Comparison of ENCODE assay signal across 12 cellular contexts in the genomic region with DNA sequence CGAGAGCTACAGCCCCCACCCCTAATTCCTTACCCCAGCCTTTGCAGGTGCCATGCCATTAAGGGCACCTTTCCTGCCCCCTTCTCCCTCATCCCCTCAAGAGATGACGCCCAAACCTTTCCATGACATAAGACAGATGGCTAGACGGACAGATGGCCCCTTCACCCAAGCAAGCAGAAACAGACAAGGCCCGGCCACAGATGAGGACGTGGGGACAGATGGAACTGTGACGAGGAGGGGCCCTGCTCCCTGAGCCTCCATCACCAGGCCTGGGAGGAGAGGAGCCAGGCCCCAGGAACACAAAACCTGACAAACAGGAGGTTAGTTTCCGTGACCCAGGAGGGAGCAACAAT. TPM values are rescaled to one million over a fixed set of nuclear protein-coding genes. Genes with fewer than 3 reads are reported as not detected.
DNase-seq lines count a peak whose midpoint lies in the region; ATAC-seq and TF ChIP-seq lines count a peak whose summit lies in the region.
"Had no signal": no experiment of that assay in that cellular context is flagged by ENCODE, and none has a peak within 500 bp of the region (broad histone marks: within the 10 kb centered on the region; RNA-seq: fewer than 3 reads in every experiment).

No MANE protein-coding gene starts in this region.

- H3K27me3 Mint-ChIP-seq in CD14-positive monocyte (ENCODE audit: low read depth in 3 of 3) (peaks cover 18 to 33% (median 21%) of the 10 kb centered on the region in 3 donors), progenitor cell of endocrine pancreas (peaks cover 36% of the 10 kb centered on the region)
- peaks cover 21% of the 10 kb centered on the region for H3K27me3 Mint-ChIP-seq in activated T-helper 17 cell treated with anti-CD3 and anti-CD28 coated beads, Interleukin-2, amount 50 U/mL, for 72 hours

- H3K36me3 Mint-ChIP-seq in CD14-positive monocyte = no peaks in the 10 kb centered on the region
- no peaks in the 10 kb centered on the region for H3K36me3 Mint-ChIP-seq in progenitor cell of endocrine pancreas (ENCODE audit: insufficient read depth)
- no peaks in the 10 kb centered on the region for H3K36me3 Mint-ChIP-seq in activated T-helper 17 cell treated with anti-CD3 and anti-CD28 coated beads, Interleukin-2, amount 50 U/mL, for 72 hours (ENCODE audit: low read depth)
- H3K36me3 Mint-ChIP-seq: natural killer cell had no signal

- H3K27ac ChIP-seq in SJCRH30 = no peak overlapping the region
- H3K27ac ChIP-seq: SJSA1 had no signal

- peaks cover 20% of the 10 kb centered on the region for H3K27me3 ChIP-seq in SJCRH30
- H3K27me3 ChIP-seq: SJSA1 had no signal

- peak overlapping the region; percentile 0; the same call in 1 of the 2 replicates for H3K4me3 ChIP-seq in SJCRH30
- H3K4me3 ChIP-seq in epithelial cell of proximal tubule (ENCODE audit: low read depth, low read length) = peak overlapping the region; percentile 45
- H3K4me3 ChIP-seq: SJSA1 had no signal

- DNase-seq in CD14-positive monocyte (ENCODE audit: low spot score) (no peak), SJCRH30 (no peak), epithelial cell of proximal tubule (ENCODE audit: low read depth) (no peak), progenitor cell of endocrine pancreas (ENCODE audit: low spot score, unreplicated experiment) (no peak), HPDE6-E6E7 (ENCODE audit: extremely low spot score) (no peak)
- DNase-seq in activated CD4-positive, CD25-positive, alpha-beta regulatory T cell (lab: John Stamatoyannopoulos, UW) = no peak
- DNase-seq: AML-193, natural killer cell had no signal

- no peak for ATAC-seq in activated T-helper 17 cell treated with anti-CD3 and anti-CD28 coated beads, Interleukin-2, amount 50 U/mL, for 72 hours (replicated peaks)
- ATAC-seq in GM21786 (IDR thresholded peaks at IDR 0.05; ENCODE audit: unreplicated experiment) = no peak

- H3K27ac Mint-ChIP-seq in CD14-positive monocyte (peak overlapping the region in 1 of 7 donors; percentile 48), progenitor cell of endocrine pancreas (peak overlapping the region; percentile 78)
- H3K27ac Mint-ChIP-seq in activated T-helper 17 cell treated with anti-CD3 and anti-CD28 coated beads, Interleukin-2, amount 50 U/mL, for 72 hours = no peak overlapping the region

- H3K4me1 ChIP-seq in SJCRH30 = peaks cover 32% of the 10 kb centered on the region

- intact Hi-C loops in CD14-positive monocyte (cut with micrococcal nuclease) = loop anchor here in 1 of 2 donors (10.0 kb wide), 1 partner anchor 395 kb away; no protein-coding TSS in a partner anchor

- H3K9me3 ChIP-seq in SJCRH30 (replicated peaks) = no peaks in the 10 kb centered on the region
- H3K9me3 ChIP-seq: SJSA1 had no signal

- H3K9me3 Mint-ChIP-seq in CD14-positive monocyte (peaks cover 0 to 3% (median 0%) of the 10 kb centered on the region in 7 donors), progenitor cell of endocrine pancreas (ENCODE audit: low read depth) (no peaks in the 10 kb centered on the region)
- H3K9me3 Mint-ChIP-seq in activated T-helper 17 cell treated with anti-CD3 and anti-CD28 coated beads, Interleukin-2, amount 50 U/mL, for 72 hours = no peaks in the 10 kb centered on the region
- H3K9me3 Mint-ChIP-seq: natural killer cell had no signal

- H3K36me3 ChIP-seq in SJCRH30 = no peaks in the 10 kb centered on the region

- TF ChIP-seq CTCF in CD14-positive monocyte (IDR thresholded peaks at IDR 0.05) (no peak), epithelial cell of proximal tubule (conservative IDR thresholded peaks at IDR 0.05; ENCODE audit: low read depth, low read length) (no peak), progenitor cell of endocrine pancreas (IDR thresholded peaks at IDR 0.05; ENCODE audit: unreplicated experiment) (no peak)

- peaks cover 13% of the 10 kb centered on the region for H3K4me1 Mint-ChIP-seq in CD14-positive monocyte
- H3K4me1 Mint-ChIP-seq in progenitor cell of endocrine pancreas (ENCODE audit: low read depth) = peaks cover 10% of the 10 kb centered on the region
- H3K4me1 Mint-ChIP-seq in activated T-helper 17 cell treated with anti-CD3 and anti-CD28 coated beads, Interleukin-2, amount 50 U/mL, for 72 hours = peaks cover 6% of the 10 kb centered on the region

- H3K4me3 Mint-ChIP-seq in CD14-positive monocyte (peak overlapping the region; percentile 3 to 79), progenitor cell of endocrine pancreas (ENCODE audit: low read depth) (no peak overlapping the region)
- H3K4me3 Mint-ChIP-seq in activated T-helper 17 cell treated with anti-CD3 and anti-CD28 coated beads, Interleukin-2, amount 50 U/mL, for 72 hours = no peak overlapping the region

RNA-seq across cellular contexts. Expression of a gene that starts 24.7 kb away (rescaled TPM):
- 10 to 100 TPM; 70.7 to 81.7 TPM for polyA plus RNA-seq in CD14-positive monocyte
- total RNA-seq in SJCRH30 (2014; rRNA removed; shearing (Covaris generic)) = 64.8 and 72.3 TPM in 2 replicates
- total RNA-seq in epithelial cell of proximal tubule (71.7 and 116 TPM in 2 replicates), progenitor cell of endocrine pancreas (39.1 and 42.8 TPM in 2 replicates)
- 10 to 100 TPM; 32.7 to 51.5 TPM for total RNA-seq in activated T-helper 17 cell treated with anti-CD3 and anti-CD28 coated beads, Interleukin-2, amount 50 U/mL, for 72 hours

RNA-seq across cellular contexts. Expression of a gene that starts 34.4 kb away (rescaled TPM):
- polyA plus RNA-seq in CD14-positive monocyte = not detected
- 2.6 and 2.7 TPM in 2 replicates for total RNA-seq in SJCRH30 (2014; rRNA removed; shearing (Covaris generic))
- total RNA-seq in epithelial cell of proximal tubule = 5.2 and 5.3 TPM in 2 replicates
- 0.67 and 2.1 TPM in 2 replicates for total RNA-seq in progenitor cell of endocrine pancreas
- not detected for total RNA-seq in activated T-helper 17 cell treated with anti-CD3 and anti-CD28 coated beads, Interleukin-2, amount 50 U/mL, for 72 hours

RNA-seq across cellular contexts. Expression of a gene that starts 51.9 kb away (rescaled TPM):
- polyA plus RNA-seq in CD14-positive monocyte = not detected
- not detected in 2 replicates for total RNA-seq in SJCRH30 (2014; rRNA removed; shearing (Covaris generic))
- total RNA-seq in epithelial cell of proximal tubule = not detected in 2 replicates
- total RNA-seq in progenitor cell of endocrine pancreas = not detected in 2 replicates
- not detected for total RNA-seq in activated T-helper 17 cell treated with anti-CD3 and anti-CD28 coated beads, Interleukin-2, amount 50 U/mL, for 72 hours
- total RNA-seq: bronchial epithelial cell, natural killer cell, SJSA1 had no signal

Comparison
In these comparisons a context has a peak if more than half of its experiments do, and no peak if none do; other contexts are left out.
1. H3K4me3 Mint-ChIP-seq: peak in CD14-positive monocyte (2 of 2); none in progenitor cell of endocrine pancreas (single experiment) and activated T-helper 17 cell treated with anti-CD3 and anti-CD28 coated beads, Interleukin-2, amount 50 U/mL, for 72 hours (single experiment).